15 cellular contexts compared by ENCODE assay signal in the genomic region with DNA sequence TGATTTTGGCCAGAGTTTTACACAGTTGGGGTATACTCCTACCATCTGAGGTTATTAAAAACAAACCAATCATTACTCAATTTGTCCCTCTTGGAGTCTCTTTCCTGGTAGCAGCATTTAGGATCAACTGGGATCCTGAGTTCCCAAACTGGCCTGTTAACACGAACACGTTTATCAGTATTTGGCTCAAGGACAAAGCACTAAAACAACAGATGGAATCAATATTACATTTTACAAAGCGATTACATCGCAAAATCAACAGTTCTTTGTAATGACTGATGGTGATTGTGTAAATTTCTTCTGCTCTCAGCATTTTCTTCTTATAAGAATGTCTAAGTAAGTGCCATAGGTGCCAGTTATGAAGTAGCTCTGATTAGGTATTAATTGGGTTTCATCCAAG.
"Had no signal": no experiment of that assay in that cellular context is flagged by ENCODE, and none has a peak within 500 bp of the region (broad histone marks: within the 10 kb centered on the region; RNA-seq: fewer than 3 reads in every experiment).

No MANE protein-coding gene starts in this region.

- H3K4me1 ChIP-seq: suprapubic skin had no signal

- H3K27me3 ChIP-seq: suprapubic skin had no signal

- H3K36me3 ChIP-seq: suprapubic skin had no signal

- H3K27ac ChIP-seq: epithelial cell of prostate, suprapubic skin had no signal

- DNase-seq: activated B cell treated with CpG ODN at 0.5 μM for 24 hours; activated CD4-positive, alpha-beta T cell treated with anti-CD3 and anti-CD28 coated beads, Interleukin-2, amount 10 ng/mL, durations not matched to agents 24 days and 14 days; activated naive CD4-positive, alpha-beta T cell treated with anti-CD3 and anti-CD28 coated beads for 36 hours; cortex of kidney; effector memory CD4-positive, alpha-beta T cell; foreskin melanocyte; head of caudate nucleus; islet precursor cell; left ventricle myocardium superior; mesendoderm; stimulated activated CD4-positive, alpha-beta T cell treated with anti-CD3 and anti-CD28 coated beads, Interleukin-2, amount 100 ng/mL, for 48 hours; stimulated activated naive CD4-positive, alpha-beta T cell treated with Interleukin-2 at 50 U/mL for 16 hours; T-helper 17 cell had no signal

- H3K4me3 ChIP-seq: suprapubic skin had no signal

- ATAC-seq: left ventricle myocardium superior, T-helper 17 cell had no signal

- H3K9me3 ChIP-seq: suprapubic skin had no signal
